Comparison of ENCODE assay signal across 8 cellular contexts in the genomic region with DNA sequence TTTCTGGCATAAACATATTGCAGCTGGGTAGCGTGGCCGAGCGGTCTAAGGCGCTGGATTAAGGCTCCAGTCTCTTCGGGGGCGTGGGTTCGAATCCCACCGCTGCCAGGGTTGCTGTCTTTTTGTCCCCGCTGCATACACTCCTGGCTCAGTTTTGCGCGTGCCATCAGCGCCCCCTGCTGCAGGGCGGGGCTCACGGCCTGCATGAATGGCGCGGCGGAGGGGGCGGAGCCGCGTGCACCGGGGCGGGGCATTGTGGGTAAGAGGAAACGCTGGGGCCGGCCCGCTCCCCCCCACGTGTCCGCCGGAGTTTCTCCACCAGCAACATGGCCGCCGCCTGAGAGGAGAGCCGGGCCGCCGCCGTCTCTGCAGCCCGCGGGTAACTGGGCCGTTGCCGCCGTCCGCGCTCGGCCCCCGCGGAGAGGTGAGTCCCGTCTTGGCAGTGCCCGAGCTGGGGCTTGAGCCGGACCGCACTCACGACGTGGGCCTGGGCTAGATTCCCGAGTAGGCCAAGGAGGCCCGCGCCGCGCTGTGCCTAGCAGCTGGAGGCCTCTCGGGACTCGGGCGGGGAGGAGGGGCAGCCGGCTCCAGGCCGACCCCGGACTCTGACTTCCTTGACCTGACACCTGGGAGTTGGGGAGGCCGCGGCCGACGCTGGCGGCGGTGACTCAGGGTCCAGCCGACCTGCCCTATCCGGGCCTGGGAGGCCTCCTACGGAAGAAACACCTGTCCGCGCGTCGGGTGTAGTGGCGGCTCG. TPM values are rescaled to one million over a fixed set of nuclear protein-coding genes. Genes with fewer than 3 reads are reported as not detected.
DNase-seq lines count a peak whose midpoint lies in the region; ATAC-seq and TF ChIP-seq lines count a peak whose summit lies in the region.

A gene with protein sequence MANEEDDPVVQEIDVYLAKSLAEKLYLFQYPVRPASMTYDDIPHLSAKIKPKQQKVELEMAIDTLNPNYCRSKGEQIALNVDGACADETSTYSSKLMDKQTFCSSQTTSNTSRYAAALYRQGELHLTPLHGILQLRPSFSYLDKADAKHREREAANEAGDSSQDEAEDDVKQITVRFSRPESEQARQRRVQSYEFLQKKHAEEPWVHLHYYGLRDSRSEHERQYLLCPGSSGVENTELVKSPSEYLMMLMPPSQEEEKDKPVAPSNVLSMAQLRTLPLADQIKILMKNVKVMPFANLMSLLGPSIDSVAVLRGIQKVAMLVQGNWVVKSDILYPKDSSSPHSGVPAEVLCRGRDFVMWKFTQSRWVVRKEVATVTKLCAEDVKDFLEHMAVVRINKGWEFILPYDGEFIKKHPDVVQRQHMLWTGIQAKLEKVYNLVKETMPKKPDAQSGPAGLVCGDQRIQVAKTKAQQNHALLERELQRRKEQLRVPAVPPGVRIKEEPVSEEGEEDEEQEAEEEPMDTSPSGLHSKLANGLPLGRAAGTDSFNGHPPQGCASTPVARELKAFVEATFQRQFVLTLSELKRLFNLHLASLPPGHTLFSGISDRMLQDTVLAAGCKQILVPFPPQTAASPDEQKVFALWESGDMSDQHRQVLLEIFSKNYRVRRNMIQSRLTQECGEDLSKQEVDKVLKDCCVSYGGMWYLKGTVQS (plus strand): TSS at position 296 of the 757 bp plus-strand sequence. CDS start 5,560 bp downstream, outside the sequence.

- H3K36me3 Mint-ChIP-seq in IgD-negative memory B cell: peaks cover 3% of the 10 kb centered on the region

- H3K4me3 ChIP-seq in epithelial cell of esophagus (ENCODE audit: low read length): peak within 1 kb of the TSS; percentile 92

- DNase-seq in DMS153 (lab: John Stamatoyannopoulos, UW) (peak; percentile 93), OCI-M1 (lab: John Stamatoyannopoulos, UW) (peak; percentile 99), activated T-cell treated with anti-CD3 and anti-CD28 coated beads for 4 hours (peak; percentile 100), epithelial cell of esophagus (ENCODE audit: low read depth) (peak; percentile 98), mucosa of gallbladder (ENCODE audit: low spot score) (peak; percentile 100)
- peak; percentile 98 to 99 for DNase-seq in stimulated activated CD8-positive, alpha-beta memory T cell treated with anti-CD3 and anti-CD28 coated beads, Interleukin-4, amount 100 ng/mL, for 4 hours (ENCODE audit: low read depth in 2 of 2, low spot score in 1 of 2)

- H3K4me3 Mint-ChIP-seq in IgD-negative memory B cell: peak within 1 kb of the TSS; percentile 89 to 97 (median 94)

- H3K27me3 Mint-ChIP-seq in IgD-negative memory B cell: no peaks in the 10 kb centered on the region

- H3K27ac Mint-ChIP-seq in IgD-negative memory B cell: peak within 1 kb of the TSS; percentile 98 to 100 (median 99)

- H3K9me3 Mint-ChIP-seq in IgD-negative memory B cell: peaks cover 0 to 3% (median 0%) of the 10 kb centered on the region in 3 donors

- ATAC-seq in GM21528 (IDR thresholded peaks at IDR 0.05; ENCODE audit: low FRiP score, unreplicated experiment): peak; percentile 85

- H3K4me1 Mint-ChIP-seq in IgD-negative memory B cell: peaks cover 31 to 36% (median 34%) of the 10 kb centered on the region in 3 donors

- peak; percentile 70 for TF ChIP-seq CTCF in epithelial cell of esophagus (IDR thresholded peaks at IDR 0.05; ENCODE audit: insufficient read depth, low read depth, low read length, missing control alignments)

RNA-seq across cellular contexts. Expression of the gene that starts here (rescaled TPM):
- polyA plus RNA-seq in IgD-negative memory B cell: 10.7 TPM
- total RNA-seq in mucosa of gallbladder: 43.7 TPM

Comparison
In these comparisons a context has a peak if more than half of its experiments do, and no peak if none do; other contexts are left out.
1. Peak in every context shown above with its lines: DNase-seq, ATAC-seq and H3K4me3 ChIP-seq.